ENCODE assay signal across 8 cellular contexts in the genomic region with DNA sequence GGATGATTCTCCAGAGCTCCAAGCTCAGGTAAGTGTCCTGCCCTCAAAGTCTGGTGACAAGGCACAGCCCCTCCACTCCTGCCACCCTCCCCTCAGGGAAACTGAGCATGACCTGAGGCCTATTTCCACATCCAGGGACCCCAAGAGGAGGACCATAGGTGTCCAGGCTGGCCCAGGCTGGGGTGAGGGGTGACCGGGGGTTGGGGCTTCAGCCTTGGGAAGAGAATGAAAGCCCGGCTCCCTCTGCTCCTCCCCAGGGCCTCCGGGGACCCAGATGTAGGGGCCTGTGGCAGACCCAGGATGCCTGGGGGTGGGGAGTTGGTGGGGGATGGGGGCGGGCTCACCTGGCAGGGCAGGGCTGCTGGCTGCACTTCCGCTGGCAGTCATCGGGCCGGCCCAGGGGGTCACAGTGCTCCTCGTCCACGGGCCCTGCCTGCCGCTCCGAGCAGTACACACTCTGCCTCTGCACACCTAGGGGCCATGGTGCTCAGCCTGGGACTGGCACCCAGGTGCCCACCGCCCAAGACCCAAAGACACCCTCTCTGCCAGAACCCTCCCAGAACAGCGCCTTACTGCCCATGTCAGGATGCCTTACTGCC.
DNase-seq lines count a peak whose midpoint lies in the region; TF ChIP-seq lines count a peak whose summit lies in the region.
"Not testable (repeated sequence)": the region's sequence is repeated elsewhere in the genome, so short reads cannot be mapped to it uniquely, and the experiment has no call there.

No MANE protein-coding gene starts in this region.

- H3K27me3 Mint-ChIP-seq in CD14-positive monocyte (ENCODE audit: low read depth in 3 of 3); activated CD4-positive, alpha-beta T cell treated with anti-CD3 and anti-CD28 coated beads, Interleukin-2, amount 10 ng/mL, durations not matched to agents 24 days and 14 days; endodermal cell (ENCODE audit: insufficient read depth): not testable (repeated sequence)

- not testable (repeated sequence) for TF ChIP-seq CTCF in CD14-positive monocyte (IDR thresholded peaks at IDR 0.05); endodermal cell (conservative IDR thresholded peaks at IDR 0.05); right atrium auricular region (IDR thresholded peaks at IDR 0.05); spleen (IDR thresholded peaks at IDR 0.05 in 8 of 11, conservative IDR thresholded peaks at IDR 0.05 in 3 of 11)

- H3K27ac ChIP-seq in endodermal cell (ENCODE audit: low read depth, low read length); right atrium auricular region; spleen: not testable (repeated sequence)

- not testable (repeated sequence) for H3K36me3 ChIP-seq in endodermal cell (ENCODE audit: control insufficient read depth, insufficient read depth, low read length); right atrium auricular region; spleen

- H3K27ac Mint-ChIP-seq in CD14-positive monocyte; activated CD4-positive, alpha-beta T cell treated with anti-CD3 and anti-CD28 coated beads, Interleukin-2, amount 10 ng/mL, durations not matched to agents 24 days and 14 days; endodermal cell: not testable (repeated sequence)

- not testable (repeated sequence) for H3K4me1 Mint-ChIP-seq in CD14-positive monocyte; activated CD4-positive, alpha-beta T cell treated with anti-CD3 and anti-CD28 coated beads, Interleukin-2, amount 10 ng/mL, durations not matched to agents 24 days and 14 days; endodermal cell

- intact Hi-C loops in CD14-positive monocyte (cut with micrococcal nuclease); activated CD4-positive, alpha-beta T cell treated with anti-CD3 and anti-CD28 coated beads, Interleukin-2, amount 10 ng/mL, durations not matched to agents 24 days and 14 days (cut with micrococcal nuclease); posterior vena cava (cut with DNase I); spleen (cut with DNase I; ENCODE audit: low total_unique reads): not testable (repeated sequence)

- not testable (repeated sequence) for H3K9ac ChIP-seq in endodermal cell (ENCODE audit: extremely low read depth, low read length, poor library complexity, severe bottlenecking)

- H3K36me3 Mint-ChIP-seq in CD14-positive monocyte; activated CD4-positive, alpha-beta T cell treated with anti-CD3 and anti-CD28 coated beads, Interleukin-2, amount 10 ng/mL, durations not matched to agents 24 days and 14 days (ENCODE audit: low read depth); endodermal cell (ENCODE audit: low read depth): not testable (repeated sequence)

- WGBS in endodermal cell (ENCODE audit: insufficient coverage in 1 of 2, insufficient read length in 1 of 2), 2 experiments = 95% methylated on average over 10 of the region's 13 CpGs; no CpG with 5 or more reads in 1 of the 2 experiments
- 92 to 98% (median 96%) methylated on average over 6 to 13 of the region's 13 CpGs for WGBS in spleen, 5 donors

- H3K4me1 ChIP-seq in endodermal cell (ENCODE audit: control insufficient read depth, insufficient read depth, low read length); right atrium auricular region; spleen: not testable (repeated sequence)

- H3K9me3 Mint-ChIP-seq in CD14-positive monocyte; activated CD4-positive, alpha-beta T cell treated with anti-CD3 and anti-CD28 coated beads, Interleukin-2, amount 10 ng/mL, durations not matched to agents 24 days and 14 days; endodermal cell: not testable (repeated sequence)

- DNase-seq in CD14-positive monocyte (ENCODE audit: low spot score) (peak; percentile 14), RPMI8226 (peak; percentile 1), endodermal cell (peak; percentile 29), right atrium auricular region (ENCODE audit: low spot score) (peak; percentile 7), mesenteric fat pad (ENCODE audit: low spot score) (peak; percentile 37), posterior vena cava (ENCODE audit: low spot score) (peak; percentile 35), spleen (peak; percentile 51)
- DNase-seq in activated CD4-positive, alpha-beta T cell treated with anti-CD3 and anti-CD28 coated beads, Interleukin-2, amount 10 ng/mL, durations not matched to agents 24 days and 14 days = peak; percentile 52

- not testable (repeated sequence) for H3K4me3 ChIP-seq in endodermal cell (ENCODE audit: low read length); right atrium auricular region; spleen

- not testable (repeated sequence) for H3K4me3 Mint-ChIP-seq in CD14-positive monocyte; activated CD4-positive, alpha-beta T cell treated with anti-CD3 and anti-CD28 coated beads, Interleukin-2, amount 10 ng/mL, durations not matched to agents 24 days and 14 days; endodermal cell

- H3K9me3 ChIP-seq in endodermal cell (ENCODE audit: control insufficient read depth, low read length); right atrium auricular region; spleen: not testable (repeated sequence)

- not testable (repeated sequence) for TF ChIP-seq POLR2A in spleen (IDR thresholded peaks at IDR 0.05)

- H3K27me3 ChIP-seq in endodermal cell (ENCODE audit: control insufficient read depth, insufficient read depth, low read length, poor library complexity, severe bottlenecking); right atrium auricular region; spleen (replicated peaks in 1 of 7): not testable (repeated sequence)

Comparison
In these comparisons a context has a peak if more than half of its experiments do, and no peak if none do; other contexts are left out.
1. DNase-seq: peak in every context shown above with its lines; median percentile 52 in activated CD4-positive, alpha-beta T cell treated with anti-CD3 and anti-CD28 coated beads, Interleukin-2, amount 10 ng/mL, durations not matched to agents 24 days and 14 days; 51 in spleen; 37 in mesenteric fat pad; 35 in posterior vena cava; 29 in endodermal cell; 14 in CD14-positive monocyte; 7 in right atrium auricular region; 1 in RPMI8226.